Comparison of ENCODE assay signal across 8 cellular contexts in the genomic region with DNA sequence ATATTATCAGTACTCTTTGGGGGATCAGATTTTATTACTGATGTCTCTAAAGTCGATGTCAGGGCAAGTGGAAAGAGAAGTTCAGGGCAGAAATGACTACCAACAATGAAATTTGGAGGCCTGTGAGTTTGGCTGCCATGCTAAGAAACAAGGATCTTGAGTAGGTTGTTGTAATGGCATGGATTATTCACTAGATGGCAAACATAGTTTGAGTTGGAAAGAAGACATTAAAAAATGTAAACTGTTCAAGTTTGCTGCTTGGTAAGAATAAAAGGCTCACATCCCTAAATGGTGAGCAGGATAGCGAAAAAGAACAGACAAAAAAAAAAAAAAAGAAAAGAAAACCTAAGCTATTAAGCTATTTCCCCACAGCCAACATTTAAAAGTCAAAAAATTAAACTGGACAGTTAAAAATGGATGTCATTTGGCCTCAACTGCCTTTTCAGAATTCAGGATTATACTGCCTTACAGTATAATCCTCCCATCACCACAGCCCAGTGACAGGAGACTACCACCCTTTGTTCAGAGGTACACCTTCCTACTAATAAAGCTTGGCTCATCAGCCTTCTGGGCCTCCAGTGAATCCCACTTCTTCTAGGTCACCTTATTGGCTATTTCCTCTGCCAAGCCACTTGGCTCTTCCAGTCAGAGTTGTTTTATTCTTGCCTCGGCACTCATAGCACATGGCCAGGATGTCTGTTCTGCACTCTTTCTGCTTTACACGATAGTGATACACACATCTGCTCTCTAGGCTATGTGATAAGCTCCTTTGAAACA.
DNase-seq lines count a peak whose midpoint lies in the region; ATAC-seq and TF ChIP-seq lines count a peak whose summit lies in the region.

No MANE protein-coding gene starts in this region.

- no peaks in the 10 kb centered on the region for H3K9me3 ChIP-seq in SK-N-SH

- peak; percentile 81 for TF ChIP-seq RAD21 in SK-N-SH (IDR thresholded peaks at IDR 0.05; ENCODE audit: low read length)

- H3K9ac ChIP-seq in SK-N-SH = no peak overlapping the region

- POLR2A ChIA-PET in SK-N-SH (lab: Yijun Ruan, JAX) = no interaction called here

- no peaks in the 10 kb centered on the region for H3K79me2 ChIP-seq in SK-N-SH (ENCODE audit: insufficient read depth)

- 26% methylated on average over 4 of the region's 4 CpGs for WGBS in SK-N-SH (ENCODE audit: low lambda C conversion rate)

- H3F3A ChIP-seq in SK-N-SH (replicated peaks; ENCODE audit: insufficient read depth) = no peaks in the 10 kb centered on the region

- TF ChIP-seq CTCF in SK-N-SH (IDR thresholded peaks at IDR 0.05) (peak; percentile 75), foreskin keratinocyte (conservative IDR thresholded peaks at IDR 0.05) (peak; percentile 80)

- H3K9me2 ChIP-seq in SK-N-SH = no peaks in the 10 kb centered on the region

- TF ChIP-seq EP300 in SK-N-SH (IDR thresholded peaks at IDR 0.05; ENCODE audit: borderline replicate concordance in 1 of 2, low read depth in 1 of 2, low read length in 1 of 2) = no peak

- DNase-seq in NCI-H2107 treated with DMSO at 0.1 percent for 48 hours (lab: John Stamatoyannopoulos, UW; ENCODE audit: unreplicated experiment) (peak; percentile 54), NCI-H2107 (lab: John Stamatoyannopoulos, UW) (no peak), LoVo (ENCODE audit: low spot score) (peak; percentile 58), SK-N-SH (peak; percentile 49), foreskin keratinocyte (peak in 1 of 2 donors; percentile 49), pons (ENCODE audit: low spot score) (peak; percentile 77)

- ATAC-seq in foreskin keratinocyte = peak; percentile 56
- no peak for ATAC-seq in GM21723 (IDR thresholded peaks at IDR 0.05; ENCODE audit: unreplicated experiment)
- no peak for ATAC-seq in HG03520 (IDR thresholded peaks at IDR 0.05; ENCODE audit: unreplicated experiment)

- CTCF ChIA-PET in SK-N-SH (lab: Yijun Ruan, JAX) = interaction anchor here (0.6 to 4.7 kb wide), 12 partner anchors 12 to 831 kb away, joined by 3 to 64 read pairs (median 3); no protein-coding TSS in a partner anchor

- H2AFZ ChIP-seq in SK-N-SH (ENCODE audit: low read depth) = no peak overlapping the region

- H3K27me3 ChIP-seq in SK-N-SH (ENCODE audit: insufficient read depth) = no peaks in the 10 kb centered on the region
- H3K27me3 ChIP-seq in foreskin keratinocyte = no peaks in the 10 kb centered on the region

- H3K4me2 ChIP-seq in SK-N-SH = no peak overlapping the region

- no peak overlapping the region for H3K4me3 ChIP-seq in SK-N-SH (ENCODE audit: low read depth in 2 of 2, low read length in 1 of 2)

- H3K4me1 ChIP-seq in SK-N-SH (ENCODE audit: control insufficient read depth in 1 of 2, insufficient read depth in 2 of 2, low read depth in 1 of 2, low read length in 1 of 2) = peaks cover 0 to 10% of the 10 kb centered on the region in 2 experiments; a peak in 2 of 4 replicates
- H3K4me1 ChIP-seq in foreskin keratinocyte = no peaks in the 10 kb centered on the region

- H4K20me1 ChIP-seq in SK-N-SH (ENCODE audit: insufficient read depth) = no peaks in the 10 kb centered on the region

- H3K27ac ChIP-seq in SK-N-SH (ENCODE audit: low read depth in 2 of 2, low read length in 1 of 2) (peak overlapping the region; percentile 0 to 55; a peak in 3 of 4 replicates), foreskin keratinocyte (no peak overlapping the region)

- H3K36me3 ChIP-seq in SK-N-SH (replicated peaks in 1 of 2; ENCODE audit: control insufficient read depth in 1 of 2, insufficient read depth in 2 of 2, low read length in 1 of 2) = no peaks in the 10 kb centered on the region

TF ChIP-seq in SK-N-SH, 30 proteins besides CTCF, POLR2A, EP300 and RAD21:
- TF ChIP-seq EZH2phosphoT487 (IDR thresholded peaks at IDR 0.05; ENCODE audit: borderline replicate concordance, low read depth) = no peak
- TF ChIP-seq POLR2AphosphoS5 (IDR thresholded peaks at IDR 0.05; ENCODE audit: low read depth, low read length) = no peak
- no peak for TF ChIP-seq USF1 (IDR thresholded peaks at IDR 0.05; ENCODE audit: borderline replicate concordance, low read depth)
- TF ChIP-seq RCOR1 (IDR thresholded peaks at IDR 0.05; ENCODE audit: low read length) = no peak
- peak; percentile 34; the same call in 1 of the 2 replicates for TF ChIP-seq MXI1 (IDR thresholded peaks at IDR 0.05; ENCODE audit: low read depth, low read length)
- no peak for TF ChIP-seq JUND (IDR thresholded peaks at IDR 0.05)
- TF ChIP-seq GATA2 (CRISPR knock-in tag; IDR thresholded peaks at IDR 0.05) = no peak
- TF ChIP-seq TCF12 (IDR thresholded peaks at IDR 0.05) = no peak
- peak; percentile 75 for TF ChIP-seq SMC3 (IDR thresholded peaks at IDR 0.05; ENCODE audit: low read depth, low read length)
- no peak for TF ChIP-seq TAF1 (IDR thresholded peaks at IDR 0.05; ENCODE audit: borderline replicate concordance, low read depth, low read length)
- TF ChIP-seq, protein P1, sequence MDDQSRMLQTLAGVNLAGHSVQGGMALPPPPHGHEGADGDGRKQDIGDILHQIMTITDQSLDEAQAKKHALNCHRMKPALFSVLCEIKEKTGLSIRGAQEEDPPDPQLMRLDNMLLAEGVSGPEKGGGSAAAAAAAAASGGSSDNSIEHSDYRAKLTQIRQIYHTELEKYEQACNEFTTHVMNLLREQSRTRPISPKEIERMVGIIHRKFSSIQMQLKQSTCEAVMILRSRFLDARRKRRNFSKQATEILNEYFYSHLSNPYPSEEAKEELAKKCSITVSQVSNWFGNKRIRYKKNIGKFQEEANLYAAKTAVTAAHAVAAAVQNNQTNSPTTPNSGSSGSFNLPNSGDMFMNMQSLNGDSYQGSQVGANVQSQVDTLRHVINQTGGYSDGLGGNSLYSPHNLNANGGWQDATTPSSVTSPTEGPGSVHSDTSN (IDR thresholded peaks at IDR 0.05) = no peak
- TF ChIP-seq GABPA (IDR thresholded peaks at IDR 0.05; ENCODE audit: low read depth) = no peak
TF ChIP-seq in SK-N-SH: peak in this region for 2.
